ENCODE assay signal across 28 cellular contexts in genomic region chr5:56973473-56973872, GRCh38.
"Had no signal": no experiment of that assay in that cellular context is flagged by ENCODE, and none has a peak within 500 bp of the region (broad histone marks: within the 10 kb centered on the region; RNA-seq: fewer than 3 reads in every experiment).

No MANE protein-coding gene starts in this region.

- ATAC-seq: activated CD4-positive, alpha-beta T cell treated with anti-CD3 and anti-CD28 coated beads for 36 hours; activated CD4-positive, CD25-positive, alpha-beta regulatory T cell treated with anti-CD3 and anti-CD28 coated beads, Interleukin-2, amount 50 U/mL, for 24 hours; activated naive CD4-positive, alpha-beta T cell treated with anti-CD3 and anti-CD28 coated beads, Interleukin-2, amount 50 U/mL, for 72 hours; activated T-cell treated with anti-CD3 and anti-CD28 coated beads, Interleukin-2, amount 50 U/mL, for 4 hours; Panc1 had no signal

- H3K27ac ChIP-seq: adrenal gland, SJCRH30, SK-N-MC had no signal

- DNase-seq: activated CD4-positive, alpha-beta T cell treated with anti-CD3 and anti-CD28 coated beads for 36 hours; activated CD4-positive, alpha-beta T cell treated with anti-CD3 and anti-CD28 coated beads, Interleukin-2, amount 10 ng/mL, durations not matched to agents 7 days and 5 days; activated CD4-positive, alpha-beta T cell treated with anti-CD3 and anti-CD28 coated beads, Interleukin-2, amount 50 U/mL, for 48 hours; activated CD8-positive, alpha-beta memory T cell treated with anti-CD3 and anti-CD28 coated beads, Interleukin-2, amount 50 U/mL, for 4 hours; activated gamma-delta T cell treated with Interleukin-2 at 50 U/mL for 16 hours; activated naive CD4-positive, alpha-beta T cell treated with anti-CD3 and anti-CD28 coated beads for 36 hours; activated T-cell treated with anti-CD3 and anti-CD28 coated beads for 4 hours; activated T-cell treated with anti-CD3 and anti-CD28 coated beads, Interleukin-2, amount 50 U/mL, for 4 hours; adrenal gland; caudate nucleus; cerebellar nuclear complex; Karpas-422; NCI-H1048; NCI-H1105 treated with DMSO at 0.1 percent for 48 hours; NCI-H1436; NCI-H1694; NCI-H1930; NCI-H2107; NCI-H226; NCI-H446 treated with DMSO at 0.1 percent for 48 hours; NCI-H524; SHP77; SJCRH30; T1000 had no signal

- H3K4me1 ChIP-seq: adrenal gland, SJCRH30 had no signal

- H3K27me3 ChIP-seq: SJCRH30 had no signal

- H3K9me3 ChIP-seq: adrenal gland, SJCRH30 had no signal

- H3K4me3 ChIP-seq: adrenal gland, SJCRH30, SK-N-MC had no signal

- H3K36me3 ChIP-seq: adrenal gland, SJCRH30 had no signal
